Comparison of ENCODE assay signal across 2 cellular contexts in the genomic region with DNA sequence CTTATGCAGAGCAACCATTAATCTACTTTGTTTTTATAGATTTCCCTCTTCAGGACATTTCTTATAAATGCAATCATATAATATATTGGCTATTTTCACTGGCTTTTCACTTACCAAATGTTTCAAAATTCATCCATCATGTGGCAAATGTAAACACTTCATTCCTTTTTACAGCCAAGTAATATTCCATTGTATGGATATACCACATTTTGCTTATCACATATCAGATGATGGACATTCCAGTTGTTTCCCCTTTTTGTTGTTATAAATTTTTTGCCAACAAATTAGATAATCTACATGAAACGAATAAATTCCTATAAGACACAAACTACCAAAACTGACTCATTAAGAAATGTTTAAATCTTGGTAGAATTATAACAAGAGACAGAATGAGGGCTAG.
TF ChIP-seq lines count a peak whose summit lies in the region.

No MANE protein-coding gene starts in this region.

TF ChIP-seq in HepG2, 621 proteins besides CTCF, POLR2A, EP300 and RAD21:
- no peak for TF ChIP-seq ZNF879 (CRISPR knock-in tag; IDR thresholded peaks at IDR 0.05)
- TF ChIP-seq, protein P1, sequence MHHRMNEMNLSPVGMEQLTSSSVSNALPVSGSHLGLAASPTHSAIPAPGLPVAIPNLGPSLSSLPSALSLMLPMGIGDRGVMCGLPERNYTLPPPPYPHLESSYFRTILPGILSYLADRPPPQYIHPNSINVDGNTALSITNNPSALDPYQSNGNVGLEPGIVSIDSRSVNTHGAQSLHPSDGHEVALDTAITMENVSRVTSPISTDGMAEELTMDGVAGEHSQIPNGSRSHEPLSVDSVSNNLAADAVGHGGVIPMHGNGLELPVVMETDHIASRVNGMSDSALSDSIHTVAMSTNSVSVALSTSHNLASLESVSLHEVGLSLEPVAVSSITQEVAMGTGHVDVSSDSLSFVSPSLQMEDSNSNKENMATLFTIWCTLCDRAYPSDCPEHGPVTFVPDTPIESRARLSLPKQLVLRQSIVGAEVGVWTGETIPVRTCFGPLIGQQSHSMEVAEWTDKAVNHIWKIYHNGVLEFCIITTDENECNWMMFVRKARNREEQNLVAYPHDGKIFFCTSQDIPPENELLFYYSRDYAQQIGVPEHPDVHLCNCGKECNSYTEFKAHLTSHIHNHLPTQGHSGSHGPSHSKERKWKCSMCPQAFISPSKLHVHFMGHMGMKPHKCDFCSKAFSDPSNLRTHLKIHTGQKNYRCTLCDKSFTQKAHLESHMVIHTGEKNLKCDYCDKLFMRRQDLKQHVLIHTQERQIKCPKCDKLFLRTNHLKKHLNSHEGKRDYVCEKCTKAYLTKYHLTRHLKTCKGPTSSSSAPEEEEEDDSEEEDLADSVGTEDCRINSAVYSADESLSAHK (CRISPR knock-in tag; IDR thresholded peaks at IDR 0.05; ENCODE audit: borderline replicate concordance): no peak
- TF ChIP-seq, protein P2, sequence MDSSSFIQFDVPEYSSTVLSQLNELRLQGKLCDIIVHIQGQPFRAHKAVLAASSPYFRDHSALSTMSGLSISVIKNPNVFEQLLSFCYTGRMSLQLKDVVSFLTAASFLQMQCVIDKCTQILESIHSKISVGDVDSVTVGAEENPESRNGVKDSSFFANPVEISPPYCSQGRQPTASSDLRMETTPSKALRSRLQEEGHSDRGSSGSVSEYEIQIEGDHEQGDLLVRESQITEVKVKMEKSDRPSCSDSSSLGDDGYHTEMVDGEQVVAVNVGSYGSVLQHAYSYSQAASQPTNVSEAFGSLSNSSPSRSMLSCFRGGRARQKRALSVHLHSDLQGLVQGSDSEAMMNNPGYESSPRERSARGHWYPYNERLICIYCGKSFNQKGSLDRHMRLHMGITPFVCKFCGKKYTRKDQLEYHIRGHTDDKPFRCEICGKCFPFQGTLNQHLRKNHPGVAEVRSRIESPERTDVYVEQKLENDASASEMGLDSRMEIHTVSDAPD (CRISPR knock-in tag; IDR thresholded peaks at IDR 0.05): no peak
- TF ChIP-seq NFKB2 (CRISPR knock-in tag; IDR thresholded peaks at IDR 0.05; ENCODE audit: borderline replicate concordance): no peak
- no peak for TF ChIP-seq GFI1 (CRISPR knock-in tag; IDR thresholded peaks at IDR 0.05; ENCODE audit: borderline replicate concordance)
- TF ChIP-seq ZNF670 (CRISPR knock-in tag; IDR thresholded peaks at IDR 0.05; ENCODE audit: borderline replicate concordance): no peak
- TF ChIP-seq, protein P3, sequence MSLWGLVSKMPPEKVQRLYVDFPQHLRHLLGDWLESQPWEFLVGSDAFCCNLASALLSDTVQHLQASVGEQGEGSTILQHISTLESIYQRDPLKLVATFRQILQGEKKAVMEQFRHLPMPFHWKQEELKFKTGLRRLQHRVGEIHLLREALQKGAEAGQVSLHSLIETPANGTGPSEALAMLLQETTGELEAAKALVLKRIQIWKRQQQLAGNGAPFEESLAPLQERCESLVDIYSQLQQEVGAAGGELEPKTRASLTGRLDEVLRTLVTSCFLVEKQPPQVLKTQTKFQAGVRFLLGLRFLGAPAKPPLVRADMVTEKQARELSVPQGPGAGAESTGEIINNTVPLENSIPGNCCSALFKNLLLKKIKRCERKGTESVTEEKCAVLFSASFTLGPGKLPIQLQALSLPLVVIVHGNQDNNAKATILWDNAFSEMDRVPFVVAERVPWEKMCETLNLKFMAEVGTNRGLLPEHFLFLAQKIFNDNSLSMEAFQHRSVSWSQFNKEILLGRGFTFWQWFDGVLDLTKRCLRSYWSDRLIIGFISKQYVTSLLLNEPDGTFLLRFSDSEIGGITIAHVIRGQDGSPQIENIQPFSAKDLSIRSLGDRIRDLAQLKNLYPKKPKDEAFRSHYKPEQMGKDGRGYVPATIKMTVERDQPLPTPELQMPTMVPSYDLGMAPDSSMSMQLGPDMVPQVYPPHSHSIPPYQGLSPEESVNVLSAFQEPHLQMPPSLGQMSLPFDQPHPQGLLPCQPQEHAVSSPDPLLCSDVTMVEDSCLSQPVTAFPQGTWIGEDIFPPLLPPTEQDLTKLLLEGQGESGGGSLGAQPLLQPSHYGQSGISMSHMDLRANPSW (CRISPR knock-in tag; IDR thresholded peaks at IDR 0.05; ENCODE audit: borderline replicate concordance): no peak
- no peak for TF ChIP-seq MBD4 (IDR thresholded peaks at IDR 0.05; ENCODE audit: borderline replicate concordance, low read length)

TF ChIP-seq in K562, 482 proteins besides CTCF, POLR2A, EP300 and RAD21:
- TF ChIP-seq, protein P4, sequence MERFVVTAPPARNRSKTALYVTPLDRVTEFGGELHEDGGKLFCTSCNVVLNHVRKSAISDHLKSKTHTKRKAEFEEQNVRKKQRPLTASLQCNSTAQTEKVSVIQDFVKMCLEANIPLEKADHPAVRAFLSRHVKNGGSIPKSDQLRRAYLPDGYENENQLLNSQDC (CRISPR knock-in tag; IDR thresholded peaks at IDR 0.05): no peak
- TF ChIP-seq, protein P5, sequence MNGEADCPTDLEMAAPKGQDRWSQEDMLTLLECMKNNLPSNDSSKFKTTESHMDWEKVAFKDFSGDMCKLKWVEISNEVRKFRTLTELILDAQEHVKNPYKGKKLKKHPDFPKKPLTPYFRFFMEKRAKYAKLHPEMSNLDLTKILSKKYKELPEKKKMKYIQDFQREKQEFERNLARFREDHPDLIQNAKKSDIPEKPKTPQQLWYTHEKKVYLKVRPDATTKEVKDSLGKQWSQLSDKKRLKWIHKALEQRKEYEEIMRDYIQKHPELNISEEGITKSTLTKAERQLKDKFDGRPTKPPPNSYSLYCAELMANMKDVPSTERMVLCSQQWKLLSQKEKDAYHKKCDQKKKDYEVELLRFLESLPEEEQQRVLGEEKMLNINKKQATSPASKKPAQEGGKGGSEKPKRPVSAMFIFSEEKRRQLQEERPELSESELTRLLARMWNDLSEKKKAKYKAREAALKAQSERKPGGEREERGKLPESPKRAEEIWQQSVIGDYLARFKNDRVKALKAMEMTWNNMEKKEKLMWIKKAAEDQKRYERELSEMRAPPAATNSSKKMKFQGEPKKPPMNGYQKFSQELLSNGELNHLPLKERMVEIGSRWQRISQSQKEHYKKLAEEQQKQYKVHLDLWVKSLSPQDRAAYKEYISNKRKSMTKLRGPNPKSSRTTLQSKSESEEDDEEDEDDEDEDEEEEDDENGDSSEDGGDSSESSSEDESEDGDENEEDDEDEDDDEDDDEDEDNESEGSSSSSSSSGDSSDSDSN (IDR thresholded peaks at IDR 0.05; ENCODE audit: borderline replicate concordance in 1 of 2, low read depth in 2 of 2, low read length in 2 of 2): no peak
- peak; percentile 69 for TF ChIP-seq ADNP (tag; IDR thresholded peaks at IDR 0.05)
- no peak for TF ChIP-seq E2F3 (CRISPR knock-in tag; IDR thresholded peaks at IDR 0.05)
- TF ChIP-seq RBM25 (IDR thresholded peaks at IDR 0.05; ENCODE audit: low read depth, low read length, severe bottlenecking): peak; percentile 87
- TF ChIP-seq CBX3 (IDR thresholded peaks at IDR 0.05; ENCODE audit: borderline replicate concordance in 1 of 2, low read length in 2 of 2): peak in 1 of 2 experiments; percentile 85; a peak in 1 of 3 replicates
- no peak for TF ChIP-seq SREBF2 (CRISPR knock-in tag; IDR thresholded peaks at IDR 0.05)
- TF ChIP-seq ZNF146 (CRISPR knock-in tag; IDR thresholded peaks at IDR 0.05; ENCODE audit: unreplicated experiment): peak; percentile 99
- no peak for TF ChIP-seq SRF (CRISPR knock-in tag; IDR thresholded peaks at IDR 0.05)
- TF ChIP-seq, protein P6, sequence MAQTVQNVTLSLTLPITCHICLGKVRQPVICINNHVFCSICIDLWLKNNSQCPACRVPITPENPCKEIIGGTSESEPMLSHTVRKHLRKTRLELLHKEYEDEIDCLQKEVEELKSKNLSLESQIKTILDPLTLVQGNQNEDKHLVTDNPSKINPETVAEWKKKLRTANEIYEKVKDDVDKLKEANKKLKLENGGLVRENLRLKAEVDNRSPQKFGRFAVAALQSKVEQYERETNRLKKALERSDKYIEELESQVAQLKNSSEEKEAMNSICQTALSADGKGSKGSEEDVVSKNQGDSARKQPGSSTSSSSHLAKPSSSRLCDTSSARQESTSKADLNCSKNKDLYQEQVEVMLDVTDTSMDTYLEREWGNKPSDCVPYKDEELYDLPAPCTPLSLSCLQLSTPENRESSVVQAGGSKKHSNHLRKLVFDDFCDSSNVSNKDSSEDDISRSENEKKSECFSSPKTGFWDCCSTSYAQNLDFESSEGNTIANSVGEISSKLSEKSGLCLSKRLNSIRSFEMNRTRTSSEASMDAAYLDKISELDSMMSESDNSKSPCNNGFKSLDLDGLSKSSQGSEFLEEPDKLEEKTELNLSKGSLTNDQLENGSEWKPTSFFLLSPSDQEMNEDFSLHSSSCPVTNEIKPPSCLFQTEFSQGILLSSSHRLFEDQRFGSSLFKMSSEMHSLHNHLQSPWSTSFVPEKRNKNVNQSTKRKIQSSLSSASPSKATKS (CRISPR knock-in tag; IDR thresholded peaks at IDR 0.05): no peak
- TF ChIP-seq MXI1 (IDR thresholded peaks at IDR 0.05; ENCODE audit: low read depth, low read length): no peak
- no peak for TF ChIP-seq NUFIP1 (IDR thresholded peaks at IDR 0.05; ENCODE audit: partially characterized antibody)
- TF ChIP-seq MEF2A (IDR thresholded peaks at IDR 0.05; ENCODE audit: control insufficient read depth, low read depth, low read length): no peak
- TF ChIP-seq, protein P7, sequence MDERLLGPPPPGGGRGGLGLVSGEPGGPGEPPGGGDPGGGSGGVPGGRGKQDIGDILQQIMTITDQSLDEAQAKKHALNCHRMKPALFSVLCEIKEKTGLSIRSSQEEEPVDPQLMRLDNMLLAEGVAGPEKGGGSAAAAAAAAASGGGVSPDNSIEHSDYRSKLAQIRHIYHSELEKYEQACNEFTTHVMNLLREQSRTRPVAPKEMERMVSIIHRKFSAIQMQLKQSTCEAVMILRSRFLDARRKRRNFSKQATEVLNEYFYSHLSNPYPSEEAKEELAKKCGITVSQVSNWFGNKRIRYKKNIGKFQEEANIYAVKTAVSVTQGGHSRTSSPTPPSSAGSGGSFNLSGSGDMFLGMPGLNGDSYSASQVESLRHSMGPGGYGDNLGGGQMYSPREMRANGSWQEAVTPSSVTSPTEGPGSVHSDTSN (CRISPR knock-in tag; IDR thresholded peaks at IDR 0.05; ENCODE audit: low read depth): no peak
- TF ChIP-seq, protein P7 (tag; conservative IDR thresholded peaks at IDR 0.05; ENCODE audit: low read depth): no peak
- TF ChIP-seq CREB1 (IDR thresholded peaks at IDR 0.05): no peak
- TF ChIP-seq CREB1 (CRISPR knock-in tag; IDR thresholded peaks at IDR 0.05): no peak
- TF ChIP-seq MAZ (CRISPR knock-in tag; conservative IDR thresholded peaks at IDR 0.05 in 1 of 2, IDR thresholded peaks at IDR 0.05 in 1 of 2): no peak
- TF ChIP-seq, protein P8, sequence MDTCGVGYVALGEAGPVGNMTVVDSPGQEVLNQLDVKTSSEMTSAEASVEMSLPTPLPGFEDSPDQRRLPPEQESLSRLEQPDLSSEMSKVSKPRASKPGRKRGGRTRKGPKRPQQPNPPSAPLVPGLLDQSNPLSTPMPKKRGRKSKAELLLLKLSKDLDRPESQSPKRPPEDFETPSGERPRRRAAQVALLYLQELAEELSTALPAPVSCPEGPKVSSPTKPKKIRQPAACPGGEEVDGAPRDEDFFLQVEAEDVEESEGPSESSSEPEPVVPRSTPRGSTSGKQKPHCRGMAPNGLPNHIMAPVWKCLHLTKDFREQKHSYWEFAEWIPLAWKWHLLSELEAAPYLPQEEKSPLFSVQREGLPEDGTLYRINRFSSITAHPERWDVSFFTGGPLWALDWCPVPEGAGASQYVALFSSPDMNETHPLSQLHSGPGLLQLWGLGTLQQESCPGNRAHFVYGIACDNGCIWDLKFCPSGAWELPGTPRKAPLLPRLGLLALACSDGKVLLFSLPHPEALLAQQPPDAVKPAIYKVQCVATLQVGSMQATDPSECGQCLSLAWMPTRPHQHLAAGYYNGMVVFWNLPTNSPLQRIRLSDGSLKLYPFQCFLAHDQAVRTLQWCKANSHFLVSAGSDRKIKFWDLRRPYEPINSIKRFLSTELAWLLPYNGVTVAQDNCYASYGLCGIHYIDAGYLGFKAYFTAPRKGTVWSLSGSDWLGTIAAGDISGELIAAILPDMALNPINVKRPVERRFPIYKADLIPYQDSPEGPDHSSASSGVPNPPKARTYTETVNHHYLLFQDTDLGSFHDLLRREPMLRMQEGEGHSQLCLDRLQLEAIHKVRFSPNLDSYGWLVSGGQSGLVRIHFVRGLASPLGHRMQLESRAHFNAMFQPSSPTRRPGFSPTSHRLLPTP (IDR thresholded peaks at IDR 0.05; ENCODE audit: borderline replicate concordance, extremely low read depth, insufficient read length): no peak
- TF ChIP-seq MTA1 (IDR thresholded peaks at IDR 0.05; ENCODE audit: borderline replicate concordance): no peak
- no peak for TF ChIP-seq ILK (tag; IDR thresholded peaks at IDR 0.05; ENCODE audit: borderline replicate concordance, low read depth)
- TF ChIP-seq ATF7 (IDR thresholded peaks at IDR 0.05): no peak
- TF ChIP-seq HMG20B (CRISPR knock-in tag; IDR thresholded peaks at IDR 0.05): no peak
TF ChIP-seq in K562: peak in this region for 4.
